ENCODE assay signal across 27 cellular contexts in genomic region chr3:123597561-123597960, GRCh38.
"Had no signal": no experiment of that assay in that cellular context is flagged by ENCODE, and none has a peak within 500 bp of the region (broad histone marks: within the 10 kb centered on the region; RNA-seq: fewer than 3 reads in every experiment).

No MANE protein-coding gene starts in this region.

- H3K4me3 ChIP-seq: adrenal gland, body of pancreas, esophagus squamous epithelium had no signal

- H3K36me3 ChIP-seq: adrenal gland, esophagus squamous epithelium had no signal

- DNase-seq: activated CD4-positive, alpha-beta T cell treated with anti-CD3 and anti-CD28 coated beads for 1 hour; activated CD4-positive, alpha-beta T cell treated with anti-CD3 and anti-CD28 coated beads for 4 hours; activated CD4-positive, alpha-beta T cell treated with anti-CD3 and anti-CD28 coated beads, Interleukin-2, amount 10 ng/mL, durations not matched to agents 7 days and 5 days; activated CD4-positive, alpha-beta T cell treated with anti-CD3 and anti-CD28 coated beads, Interleukin-2, amount 50 U/mL, for 48 hours; activated CD8-positive, alpha-beta memory T cell treated with anti-CD3 and anti-CD28 coated beads for 24 hours; activated CD8-positive, alpha-beta T cell treated with anti-CD3 and anti-CD28 coated beads for 36 hours; activated effector memory CD4-positive, alpha-beta T cell treated with Interleukin-2 at 50 U/mL for 16 hours; activated naive CD4-positive, alpha-beta T cell treated with anti-CD3 and anti-CD28 coated beads for 36 hours; activated naive CD8-positive, alpha-beta T cell treated with anti-CD3 and anti-CD28 coated beads for 36 hours; activated naive CD8-positive, alpha-beta T cell treated with anti-CD3 and anti-CD28 coated beads, Interleukin-2, amount 50 U/mL, for 24 hours; activated T-cell treated with anti-CD3 and anti-CD28 coated beads, Interleukin-2, amount 50 U/mL, for 4 hours; adrenal gland; amygdala; aorta; body of pancreas; caudate nucleus; cortex of kidney; dermis blood vessel endothelial cell; effector CD4-positive, alpha-beta T cell; effector memory CD8-positive, alpha-beta T cell; erythroblast; esophagus squamous epithelium; foreskin fibroblast; head of caudate nucleus; T-helper 2 cell had no signal

- ATAC-seq: activated CD8-positive, alpha-beta T cell treated with anti-CD3 and anti-CD28 coated beads for 36 hours; activated naive CD8-positive, alpha-beta T cell treated with anti-CD3 and anti-CD28 coated beads, Interleukin-2, amount 50 U/mL, for 24 hours; activated T-cell treated with anti-CD3 and anti-CD28 coated beads, Interleukin-2, amount 50 U/mL, for 4 hours; activated T-helper 17 cell treated with anti-CD3 and anti-CD28 coated beads, Interleukin-2, amount 50 U/mL, for 72 hours; body of pancreas; effector memory CD8-positive, alpha-beta T cell; WTC11 had no signal

- H3K9me3 ChIP-seq: adrenal gland, body of pancreas, esophagus squamous epithelium had no signal

- H3K27me3 ChIP-seq: adrenal gland, body of pancreas, esophagus squamous epithelium had no signal

- H3K4me1 ChIP-seq: adrenal gland had no signal

- H3K27ac ChIP-seq: adrenal gland, body of pancreas, esophagus squamous epithelium had no signal
